In the genomic region with DNA sequence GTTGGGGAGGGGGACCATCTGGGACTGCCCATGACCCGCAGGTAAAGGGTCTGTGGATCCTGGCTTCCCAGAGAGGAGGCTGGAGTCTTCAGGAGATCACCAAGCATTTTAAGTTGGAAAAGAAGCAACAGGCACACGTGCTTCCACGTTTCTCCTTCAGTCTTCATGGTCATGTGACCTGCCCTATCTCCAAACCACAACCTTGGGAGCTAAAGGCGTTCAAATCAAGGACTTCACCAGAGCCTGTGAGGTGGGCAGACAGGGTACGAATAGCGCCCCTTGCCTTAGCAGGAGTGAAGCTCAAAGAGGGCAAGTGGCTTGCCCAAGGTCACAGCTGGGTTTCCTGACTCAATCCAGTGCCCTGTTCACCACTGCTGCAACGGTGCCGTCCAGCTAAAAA, we compare ENCODE assay signal across 1 cellular context.
TF ChIP-seq lines count a peak whose summit lies in the region.

No MANE protein-coding gene starts in this region.

TF ChIP-seq in GM23338, 12 proteins besides CTCF, POLR2A, EP300 and RAD21:
- TF ChIP-seq POLR2AphosphoS5 (IDR thresholded peaks at IDR 0.05; ENCODE audit: low read depth) = no peak
- no peak for TF ChIP-seq STAT1 (IDR thresholded peaks at IDR 0.05; ENCODE audit: unreplicated experiment)
- TF ChIP-seq ZNF114 (CRISPR knock-in tag; IDR thresholded peaks at IDR 0.05) = no peak
- no peak for TF ChIP-seq CREB1 (CRISPR knock-in tag; IDR thresholded peaks at IDR 0.05; ENCODE audit: low read depth)
- TF ChIP-seq NANOG (IDR thresholded peaks at IDR 0.05; ENCODE audit: borderline replicate concordance) = no peak
- TF ChIP-seq, protein P1, sequence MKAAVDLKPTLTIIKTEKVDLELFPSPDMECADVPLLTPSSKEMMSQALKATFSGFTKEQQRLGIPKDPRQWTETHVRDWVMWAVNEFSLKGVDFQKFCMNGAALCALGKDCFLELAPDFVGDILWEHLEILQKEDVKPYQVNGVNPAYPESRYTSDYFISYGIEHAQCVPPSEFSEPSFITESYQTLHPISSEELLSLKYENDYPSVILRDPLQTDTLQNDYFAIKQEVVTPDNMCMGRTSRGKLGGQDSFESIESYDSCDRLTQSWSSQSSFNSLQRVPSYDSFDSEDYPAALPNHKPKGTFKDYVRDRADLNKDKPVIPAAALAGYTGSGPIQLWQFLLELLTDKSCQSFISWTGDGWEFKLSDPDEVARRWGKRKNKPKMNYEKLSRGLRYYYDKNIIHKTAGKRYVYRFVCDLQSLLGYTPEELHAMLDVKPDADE (IDR thresholded peaks at IDR 0.05) = no peak
